In genomic region chr3:12663311-12663935, GRCh38 we compare ENCODE assay signal across 8 cellular contexts. TPM values are rescaled to one million over a fixed set of nuclear protein-coding genes. Genes with fewer than 3 reads are reported as not detected.
A peak's percentile ranks its signal among the peaks of the same experiment; 100 is the strongest.
DNase-seq lines count a peak whose midpoint lies in the region; ATAC-seq and TF ChIP-seq lines count a peak whose summit lies in the region.

No MANE protein-coding gene starts in this region.

- H3K36me3 ChIP-seq in HUES6 (ENCODE audit: control insufficient read depth, insufficient read depth, low read length) (no peaks in the 10 kb centered on the region), tibial nerve (no peaks in the 10 kb centered on the region)

- H3K27me3 ChIP-seq in HUES6 (ENCODE audit: control insufficient read depth, insufficient read depth, low read length): no peaks in the 10 kb centered on the region
- H3K27me3 ChIP-seq in tibial nerve: no peaks in the 10 kb centered on the region

- no peaks in the 10 kb centered on the region for H3K9me3 ChIP-seq in HUES6 (ENCODE audit: control insufficient read depth, insufficient read depth, low read depth, low read length)
- no peaks in the 10 kb centered on the region for H3K9me3 ChIP-seq in tibial nerve

- TF ChIP-seq CTCF in fibroblast of pulmonary artery (IDR thresholded peaks at IDR 0.05; ENCODE audit: low read length, missing control alignments) (no peak), nephron (IDR thresholded peaks at IDR 0.05; ENCODE audit: unreplicated experiment in 3 of 3) (no peak), tibial nerve (IDR thresholded peaks at IDR 0.05) (no peak)

- peak overlapping the region; percentile 98 for H3K9ac ChIP-seq in HUES6 (ENCODE audit: low read length)

- peak overlapping the region; percentile 91 to 100 (median 93) for H3K4me3 Mint-ChIP-seq in nephron

- DNase-seq in EL (peak; percentile 55), fibroblast of pulmonary artery (ENCODE audit: low read depth) (peak; percentile 60), tibial nerve (ENCODE audit: low spot score in 2 of 2) (peak in 1 of 2 donors; percentile 60), Kasumi-1 (lab: John Stamatoyannopoulos, UW) (no peak)
- peak; percentile 21 for DNase-seq in activated CD8-positive, alpha-beta memory T cell treated with anti-CD3 and anti-CD28 coated beads, Interleukin-2, amount 50 U/mL, for 4 hours

- ATAC-seq in GM21423 (IDR thresholded peaks at IDR 0.05; ENCODE audit: unreplicated experiment): peak; percentile 31

- H3K4me1 Mint-ChIP-seq in nephron: peaks cover 35% of the 10 kb centered on the region

- H3K4me3 ChIP-seq in HUES6 (ENCODE audit: low read depth, low read length) (peak overlapping the region; percentile 89), fibroblast of pulmonary artery (replicated peaks; ENCODE audit: low read depth, low read length) (peak overlapping the region; percentile 91), tibial nerve (peak overlapping the region; percentile 66 to 100 (median 98))

- WGBS in tibial nerve, 2 donors: 0% methylated on average over 11 to 14 of the region's 48 CpGs

- TF ChIP-seq EP300 in tibial nerve (IDR thresholded peaks at IDR 0.05): no peak

- no peak for TF ChIP-seq POLR2A in tibial nerve (IDR thresholded peaks at IDR 0.05)

- H3K27me3 Mint-ChIP-seq in nephron (ENCODE audit: low read depth): no peaks in the 10 kb centered on the region

- no peaks in the 10 kb centered on the region for H3K9me3 Mint-ChIP-seq in nephron

- H3K4me1 ChIP-seq in HUES6 (ENCODE audit: control insufficient read depth, insufficient read depth, low read length) (peaks cover 21% of the 10 kb centered on the region), tibial nerve (peaks cover 3 to 44% (median 29%) of the 10 kb centered on the region in 4 donors)

- H3K27ac ChIP-seq in HUES6 (ENCODE audit: low read depth, low read length): peak overlapping the region; percentile 99
- peak overlapping the region; percentile 98 to 100 (median 100) for H3K27ac ChIP-seq in tibial nerve

- no peaks in the 10 kb centered on the region for H3K36me3 Mint-ChIP-seq in nephron (ENCODE audit: low read depth)

- peak overlapping the region; percentile 100 for H3K27ac Mint-ChIP-seq in nephron

RNA-seq across cellular contexts. Expression of gene RAF1, which starts 0.5 kb away (rescaled TPM):
- total RNA-seq in tibial nerve: 100 to 1,000 TPM; 106 to 136 (median 121) TPM

Comparison
In these comparisons a context has a peak if more than half of its experiments do, and no peak if none do; other contexts are left out.
1. DNase-seq: peak in EL (single experiment), activated CD8-positive, alpha-beta memory T cell treated with anti-CD3 and anti-CD28 coated beads, Interleukin-2, amount 50 U/mL, for 4 hours (single experiment) and fibroblast of pulmonary artery (single experiment); none in Kasumi-1 (0 of 2).
2. Peak in every context shown above with its lines, with median percentiles within 50 percentile points of each other: H3K4me3 ChIP-seq.